Comparison of ENCODE assay signal across 7 cellular contexts in the genomic region with DNA sequence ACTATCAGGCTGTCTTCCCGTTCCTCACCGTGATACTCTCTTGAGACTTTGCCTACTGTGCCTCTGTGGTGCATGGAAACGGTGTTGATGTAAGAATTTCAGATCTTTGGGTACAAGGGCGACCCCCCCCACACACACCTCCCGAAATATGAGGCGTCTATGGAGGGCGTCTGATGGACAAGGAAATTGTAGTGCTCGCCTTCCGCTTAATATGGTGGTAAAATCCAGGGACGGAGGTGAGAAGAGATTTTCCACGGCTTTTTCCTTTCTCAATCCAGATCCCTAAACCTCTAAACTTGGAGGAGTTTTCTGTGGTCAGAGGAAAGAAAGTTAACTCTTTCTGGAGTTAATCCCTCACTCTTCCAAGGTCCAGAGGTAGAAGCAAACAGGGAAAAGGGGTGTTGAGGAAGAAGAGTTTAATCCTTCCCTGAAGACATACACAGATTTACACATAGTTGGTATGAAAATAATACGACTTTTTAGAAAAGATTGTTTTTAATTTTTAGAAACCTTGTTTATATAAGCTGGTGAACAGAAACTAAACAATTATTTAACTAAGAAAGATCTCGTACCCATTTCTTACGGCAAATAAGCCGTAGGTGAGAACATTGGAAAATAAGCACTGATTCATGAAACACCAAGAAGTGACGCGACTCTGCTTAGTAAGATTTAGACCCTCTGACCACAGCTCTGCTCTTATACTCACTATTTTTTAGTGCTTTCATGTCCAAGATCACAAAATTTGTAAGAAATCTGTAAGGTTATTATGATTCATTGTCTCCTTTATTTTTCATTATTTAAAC. TPM values are rescaled to one million over a fixed set of nuclear protein-coding genes. Genes with fewer than 3 reads are reported as not detected.
DNase-seq lines count a peak whose midpoint lies in the region; ATAC-seq and TF ChIP-seq lines count a peak whose summit lies in the region.

No MANE protein-coding gene starts in this region.

- H3K4me1 Mint-ChIP-seq in activated naive CD8-positive, alpha-beta T cell treated with anti-CD3 and anti-CD28 coated beads for 36 hours = peaks cover 8% of the 10 kb centered on the region

- intact Hi-C loops in thyroid gland (cut with DNase I) = loop anchor here (5.0 kb wide), 1 partner anchor 68 kb away; the partner anchor contains the start of gene RNASE4

- H3K36me3 Mint-ChIP-seq in activated naive CD8-positive, alpha-beta T cell treated with anti-CD3 and anti-CD28 coated beads for 36 hours = no peaks in the 10 kb centered on the region

- no peak for DNase-seq in activated naive CD8-positive, alpha-beta T cell treated with anti-CD3 and anti-CD28 coated beads for 36 hours
- DNase-seq in kidney epithelial cell (ENCODE audit: low read depth) (no peak), thyroid gland (no peak)
- no peak for DNase-seq in activated CD4-positive, CD25-positive, alpha-beta regulatory T cell (lab: John Stamatoyannopoulos, UW)

- H3K36me3 ChIP-seq in kidney epithelial cell (ENCODE audit: control insufficient read depth, insufficient read depth, low read length) (no peaks in the 10 kb centered on the region), thyroid gland (no peaks in the 10 kb centered on the region)

- H3K9me3 ChIP-seq in thyroid gland = no peaks in the 10 kb centered on the region

- TF ChIP-seq CTCF in kidney epithelial cell (IDR thresholded peaks at IDR 0.05; ENCODE audit: insufficient read depth, low read length, poor library complexity, severe bottlenecking) (no peak), thyroid gland (IDR thresholded peaks at IDR 0.05) (no peak)

- H3K27me3 Mint-ChIP-seq in activated naive CD8-positive, alpha-beta T cell treated with anti-CD3 and anti-CD28 coated beads for 36 hours = peaks cover 3% of the 10 kb centered on the region

- H3K4me1 ChIP-seq in thyroid gland = no peaks in the 10 kb centered on the region

- H3K27ac Mint-ChIP-seq in activated naive CD8-positive, alpha-beta T cell treated with anti-CD3 and anti-CD28 coated beads for 36 hours = no peak overlapping the region

- no peaks in the 10 kb centered on the region for H3K9me3 Mint-ChIP-seq in activated naive CD8-positive, alpha-beta T cell treated with anti-CD3 and anti-CD28 coated beads for 36 hours

- peak overlapping the region in 2 of 3 donors; percentile 61 to 79 for H3K27ac ChIP-seq in thyroid gland

- ATAC-seq in GM18867 (IDR thresholded peaks at IDR 0.05; ENCODE audit: unreplicated experiment) = peak; percentile 5
- ATAC-seq in HG03354 (IDR thresholded peaks at IDR 0.05; ENCODE audit: poor library complexity, severe bottlenecking, unreplicated experiment) = peak; percentile 2
- ATAC-seq in GM19035 (IDR thresholded peaks at IDR 0.05; ENCODE audit: unreplicated experiment) = no peak

- H3K27me3 ChIP-seq in kidney epithelial cell (ENCODE audit: control insufficient read depth, insufficient read depth, low read length) = no peaks in the 10 kb centered on the region
- no peaks in the 10 kb centered on the region for H3K27me3 ChIP-seq in thyroid gland

- no peak for TF ChIP-seq POLR2A in thyroid gland (IDR thresholded peaks at IDR 0.05)

- H3K4me3 ChIP-seq in kidney epithelial cell (ENCODE audit: low read depth, low read length) (peak overlapping the region; percentile 45), thyroid gland (replicated peaks in 1 of 3) (peak overlapping the region; percentile 5 to 29 (median 11))

- peak overlapping the region; percentile 15 for H3K4me3 Mint-ChIP-seq in activated naive CD8-positive, alpha-beta T cell treated with anti-CD3 and anti-CD28 coated beads for 36 hours

- 18 to 23% methylated on average over 17 of the region's 17 CpGs for WGBS in thyroid gland, 2 donors

RNA-seq across cellular contexts. Expression of gene RNASE12, which starts 23.1 kb away (rescaled TPM):
- total RNA-seq in activated naive CD8-positive, alpha-beta T cell treated with anti-CD3 and anti-CD28 coated beads for 36 hours = not detected
- not detected in 2 replicates for total RNA-seq in kidney epithelial cell
- total RNA-seq in thyroid gland = not detected

RNA-seq across cellular contexts. Expression of gene RNASE11, which starts 26.4 kb away (rescaled TPM):
- total RNA-seq in activated naive CD8-positive, alpha-beta T cell treated with anti-CD3 and anti-CD28 coated beads for 36 hours = not detected
- total RNA-seq in kidney epithelial cell = not detected in 2 replicates
- total RNA-seq in thyroid gland = not detected

RNA-seq across cellular contexts. Expression of gene OR6S1, which starts 27.3 kb away (rescaled TPM):
- not detected for total RNA-seq in activated naive CD8-positive, alpha-beta T cell treated with anti-CD3 and anti-CD28 coated beads for 36 hours
- not detected in 2 replicates for total RNA-seq in kidney epithelial cell
- not detected for total RNA-seq in thyroid gland

RNA-seq across cellular contexts. Expression of gene RNASE9, which starts 53.4 kb away (rescaled TPM):
- total RNA-seq in activated naive CD8-positive, alpha-beta T cell treated with anti-CD3 and anti-CD28 coated beads for 36 hours = not detected
- total RNA-seq in kidney epithelial cell (not detected in 2 replicates), thyroid gland (not detected)
